Comparison of ENCODE assay signal across 8 cellular contexts in genomic region chr5:142770650-142771609, GRCh38. TPM values are rescaled to one million over a fixed set of nuclear protein-coding genes. Genes with fewer than 3 reads are reported as not detected.
DNase-seq lines count a peak whose midpoint lies in the region; ATAC-seq and TF ChIP-seq lines count a peak whose summit lies in the region.

No MANE protein-coding gene starts in this region.

- intact Hi-C loops in naive thymus-derived CD4-positive, alpha-beta T cell (cut with micrococcal nuclease) = loop anchor here (1.0 to 10.0 kb wide), 25 partner anchors 7 to 1450 kb away; partner anchors contain the start of genes DELE1 (in 1 of the 2), HDAC3 (in 1 of the 2), KCTD16 (in 1 of the 2) and NDFIP1 (in 1 of the 2)

- ATAC-seq in GM18907 (IDR thresholded peaks at IDR 0.05; ENCODE audit: unreplicated experiment) (peak; percentile 43), HG03135 (IDR thresholded peaks at IDR 0.05; ENCODE audit: unreplicated experiment) (peak; percentile 36)
- ATAC-seq in naive thymus-derived CD4-positive, alpha-beta T cell = peak; percentile 26

- no peaks in the 10 kb centered on the region for H4K20me1 ChIP-seq in OCI-LY1 (ENCODE audit: insufficient read depth, low read length)

- H3F3A ChIP-seq in OCI-LY1 (ENCODE audit: insufficient read depth, low read length) = no peaks in the 10 kb centered on the region

- peaks cover 9% of the 10 kb centered on the region for H3K4me1 ChIP-seq in ACC112 (ENCODE audit: control insufficient read depth, insufficient read depth, low read length, unreplicated experiment)
- peaks cover 12% of the 10 kb centered on the region for H3K4me1 ChIP-seq in OCI-LY1 (ENCODE audit: insufficient read depth, low read length, severe bottlenecking)
- peaks cover 14 to 15% of the 10 kb centered on the region in 2 donors for H3K4me1 ChIP-seq in naive thymus-derived CD4-positive, alpha-beta T cell (ENCODE audit: control insufficient read depth in 2 of 2, insufficient read depth in 2 of 2, low read length in 2 of 2)

- no peaks in the 10 kb centered on the region for H3K27me3 Mint-ChIP-seq in naive thymus-derived CD4-positive, alpha-beta T cell
- H3K27me3 Mint-ChIP-seq in stimulated activated naive CD8-positive, alpha-beta T cell treated with anti-CD3 and anti-CD28 coated beads, Interleukin-15, Interleukin-2, amounts not matched to agents 100 ng/mL and 50 ng/mL, for 24 hours = no peaks in the 10 kb centered on the region

- POLR2A ChIA-PET in naive thymus-derived CD4-positive, alpha-beta T cell (lab: Charles Lee) = interaction anchor here (0.7 to 6.2 kb wide), 15 partner anchors 8 to 1399 kb away, joined by 3 to 81 read pairs (median 3); partner anchors contain the start of genes KCTD16 and YIPF5

- H3K27ac ChIP-seq in ACC112 (ENCODE audit: low read depth, low read length) = no peak overlapping the region
- no peak overlapping the region for H3K27ac ChIP-seq in OCI-LY1 (ENCODE audit: low read depth, low read length, poor library complexity, severe bottlenecking)
- peak overlapping the region; percentile 77 for H3K27ac ChIP-seq in naive thymus-derived CD4-positive, alpha-beta T cell (ENCODE audit: low read depth, low read length)

- no peaks in the 10 kb centered on the region for H3K9me2 ChIP-seq in OCI-LY1 (ENCODE audit: low read depth, low read length)

- TF ChIP-seq CTCF in OCI-LY1 (IDR thresholded peaks at IDR 0.05; ENCODE audit: low read length) = no peak

- H3K4me3 Mint-ChIP-seq in naive thymus-derived CD4-positive, alpha-beta T cell = peak overlapping the region; percentile 87 to 98 (median 94)
- H3K4me3 Mint-ChIP-seq in stimulated activated naive CD8-positive, alpha-beta T cell treated with anti-CD3 and anti-CD28 coated beads, Interleukin-15, Interleukin-2, amounts not matched to agents 100 ng/mL and 50 ng/mL, for 24 hours = peak overlapping the region; percentile 91

- CTCF ChIA-PET in naive thymus-derived CD4-positive, alpha-beta T cell (lab: Charles Lee) = interaction anchor here (0.6 to 4.1 kb wide), 13 partner anchors 13 to 414 kb away, joined by 3 to 32 read pairs (median 3); no protein-coding TSS in a partner anchor

- no peaks in the 10 kb centered on the region for H3K9me3 Mint-ChIP-seq in naive thymus-derived CD4-positive, alpha-beta T cell
- H3K9me3 Mint-ChIP-seq in stimulated activated naive CD8-positive, alpha-beta T cell treated with anti-CD3 and anti-CD28 coated beads, Interleukin-15, Interleukin-2, amounts not matched to agents 100 ng/mL and 50 ng/mL, for 24 hours = no peaks in the 10 kb centered on the region

- H3K36me3 Mint-ChIP-seq in naive thymus-derived CD4-positive, alpha-beta T cell = peaks cover 0 to 2% (median 0%) of the 10 kb centered on the region in 5 donors
- H3K36me3 Mint-ChIP-seq in stimulated activated naive CD8-positive, alpha-beta T cell treated with anti-CD3 and anti-CD28 coated beads, Interleukin-15, Interleukin-2, amounts not matched to agents 100 ng/mL and 50 ng/mL, for 24 hours (ENCODE audit: low read depth) = no peaks in the 10 kb centered on the region

- H3K36me3 ChIP-seq in ACC112 (ENCODE audit: insufficient read depth, low read length) = no peaks in the 10 kb centered on the region
- H3K36me3 ChIP-seq in OCI-LY1 (ENCODE audit: insufficient read depth, low read length) = no peaks in the 10 kb centered on the region
- H3K36me3 ChIP-seq in naive thymus-derived CD4-positive, alpha-beta T cell (ENCODE audit: control insufficient read depth in 2 of 3, insufficient read depth in 3 of 3, low read length in 3 of 3) = peaks cover 0 to 11% (median 0%) of the 10 kb centered on the region in 3 experiments

- H3K4me3 ChIP-seq in ACC112 (ENCODE audit: low read depth, low read length) = peak overlapping the region; percentile 82
- peak overlapping the region; percentile 72 for H3K4me3 ChIP-seq in OCI-LY1 (ENCODE audit: low read depth, low read length, poor library complexity, severe bottlenecking)
- H3K4me3 ChIP-seq in naive thymus-derived CD4-positive, alpha-beta T cell (ENCODE audit: low read length) = peak overlapping the region; percentile 86

- H3K4me1 Mint-ChIP-seq in naive thymus-derived CD4-positive, alpha-beta T cell = peaks cover 32 to 43% (median 37%) of the 10 kb centered on the region in 7 donors
- peaks cover 48% of the 10 kb centered on the region for H3K4me1 Mint-ChIP-seq in stimulated activated naive CD8-positive, alpha-beta T cell treated with anti-CD3 and anti-CD28 coated beads, Interleukin-15, Interleukin-2, amounts not matched to agents 100 ng/mL and 50 ng/mL, for 24 hours (ENCODE audit: low read depth)

- H3K79me2 ChIP-seq in ACC112 (ENCODE audit: control insufficient read depth, insufficient read depth, low read length, unreplicated experiment) = no peaks in the 10 kb centered on the region
- H3K79me2 ChIP-seq in OCI-LY1 (ENCODE audit: insufficient read depth, low read length) = no peaks in the 10 kb centered on the region

- H3K27ac Mint-ChIP-seq in naive thymus-derived CD4-positive, alpha-beta T cell = peak overlapping the region; percentile 61 to 91 (median 89)
- peak overlapping the region; percentile 83 for H3K27ac Mint-ChIP-seq in stimulated activated naive CD8-positive, alpha-beta T cell treated with anti-CD3 and anti-CD28 coated beads, Interleukin-15, Interleukin-2, amounts not matched to agents 100 ng/mL and 50 ng/mL, for 24 hours

- H2AFZ ChIP-seq in ACC112 (ENCODE audit: low read length, unreplicated experiment) (peak overlapping the region; percentile 34), OCI-LY1 (ENCODE audit: low read length) (no peak overlapping the region)

- no peaks in the 10 kb centered on the region for H3K9me3 ChIP-seq in OCI-LY1 (ENCODE audit: low read length)
- no peaks in the 10 kb centered on the region for H3K9me3 ChIP-seq in naive thymus-derived CD4-positive, alpha-beta T cell (ENCODE audit: control insufficient read depth in 2 of 3, low read length in 3 of 3)

- H3K4me2 ChIP-seq in OCI-LY1 (ENCODE audit: low read length) = peak overlapping the region; percentile 84

- H3K27me3 ChIP-seq in ACC112 (ENCODE audit: insufficient read depth, low read length) = peaks cover 3% of the 10 kb centered on the region; the same call in 1 of the 2 replicates
- H3K27me3 ChIP-seq in OCI-LY1 (ENCODE audit: insufficient read depth, low read length) = no peaks in the 10 kb centered on the region
- H3K27me3 ChIP-seq in naive thymus-derived CD4-positive, alpha-beta T cell (ENCODE audit: control insufficient read depth in 2 of 2, insufficient read depth in 2 of 2, low read length in 2 of 2) = no peaks in the 10 kb centered on the region

- peak; percentile 78 to 81 for DNase-seq in activated T-cell treated with anti-CD3 and anti-CD28 coated beads, Interleukin-2, amount 50 U/mL, for 48 hours
- peak; percentile 29 for DNase-seq in fibroblast of gingiva (ENCODE audit: low read depth)
- peak; percentile 47 to 72 (median 66) for DNase-seq in naive thymus-derived CD4-positive, alpha-beta T cell

- H3K9ac ChIP-seq in OCI-LY1 (ENCODE audit: low read length) = peak overlapping the region; percentile 56; the same call in 1 of the 2 replicates

RNA-seq across cellular contexts. Expression of gene ARHGAP26, which starts 0.8 kb away (rescaled TPM):
- 100 to 1,000 TPM in 1 of 5 experiments, 10 to 100 TPM in 4; 20.1 to 123 (median 29.1) TPM for total RNA-seq in naive thymus-derived CD4-positive, alpha-beta T cell
- 10 to 100 TPM; 10.5 to 12.9 TPM for polyA plus RNA-seq in naive thymus-derived CD4-positive, alpha-beta T cell

Comparison
In these comparisons a context has a peak if more than half of its experiments do, and no peak if none do; other contexts are left out.
1. DNase-seq: peak in every context shown above with its lines; median percentile 80 in activated T-cell treated with anti-CD3 and anti-CD28 coated beads, Interleukin-2, amount 50 U/mL, for 48 hours; 66 in naive thymus-derived CD4-positive, alpha-beta T cell; 29 in fibroblast of gingiva.